Comparison of ENCODE assay signal across 7 cellular contexts in the genomic region with DNA sequence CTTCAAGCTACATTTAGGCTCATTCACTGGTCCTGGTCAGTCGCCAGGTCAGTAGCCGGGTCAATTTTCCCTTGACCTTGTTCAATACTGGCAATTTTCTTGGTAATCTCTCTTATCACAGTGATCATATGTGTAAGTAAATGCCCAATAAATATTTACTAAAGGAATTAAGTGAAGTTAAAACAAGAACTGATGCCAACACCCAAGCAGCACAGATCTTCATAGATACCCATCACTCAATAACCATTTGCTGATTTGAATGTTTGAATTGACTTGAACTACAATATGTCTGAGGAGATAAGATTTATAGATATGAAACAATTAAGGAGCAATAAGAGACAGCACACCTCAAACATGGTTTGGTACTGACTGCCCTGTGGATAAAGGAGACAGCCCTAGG.
"Had no signal": no experiment of that assay in that cellular context is flagged by ENCODE, and none has a peak within 500 bp of the region (broad histone marks: within the 10 kb centered on the region; RNA-seq: fewer than 3 reads in every experiment).

No MANE protein-coding gene starts in this region.

- H3K27ac ChIP-seq: HL-60, KMS-11 had no signal

- H3K4me3 ChIP-seq: K562 had no signal

- DNase-seq: IMR-90, KBM-7, KG1 had no signal

- ATAC-seq: HepG2, K562 had no signal
